8 cellular contexts compared by ENCODE assay signal in genomic region chr2:216012830-216013079, GRCh38. TPM values are rescaled to one million over a fixed set of nuclear protein-coding genes. Genes with fewer than 3 reads are reported as not detected.
A peak's percentile ranks its signal among the peaks of the same experiment; 100 is the strongest.
DNase-seq lines count a peak whose midpoint lies in the region; ATAC-seq, FAIRE-seq and TF ChIP-seq lines count a peak whose summit lies in the region.

No MANE protein-coding gene starts in this region.

- BruUV-seq in HepG2 (replicated peaks; lab: Mats Ljungman, UMichigan) = TSS peak; percentile 80

- H3K27me3 Mint-ChIP-seq in activated CD4-positive, alpha-beta T cell treated with anti-CD3 and anti-CD28 coated beads, Interleukin-2, amount 10 ng/mL, durations not matched to agents 24 days and 14 days = peaks cover 3% of the 10 kb centered on the region

- no peaks in the 10 kb centered on the region for H3K9me3 Mint-ChIP-seq in activated CD4-positive, alpha-beta T cell treated with anti-CD3 and anti-CD28 coated beads, Interleukin-2, amount 10 ng/mL, durations not matched to agents 24 days and 14 days

- H3K9ac ChIP-seq in HepG2 (ENCODE audit: insufficient read depth, low read depth, low read length) = peak overlapping the region; percentile 76

- CTCF ChIA-PET in HepG2 (lab: Yijun Ruan, JAX; ENCODE audit: low intra/inter-chr PET ratio, low total read pairs) = interaction anchor here (1.1 to 2.3 kb wide), 3 partner anchors 10 to 63 kb away, joined by 3 to 13 read pairs (median 12); no protein-coding TSS in a partner anchor

- intact Hi-C loops in activated CD4-positive, alpha-beta T cell treated with anti-CD3 and anti-CD28 coated beads, Interleukin-2, amount 10 ng/mL, durations not matched to agents 24 days and 14 days (cut with micrococcal nuclease) = loop anchor here (1.0 to 2.0 kb wide), 2 partner anchors 20 to 62 kb away; no protein-coding TSS in a partner anchor
- intact Hi-C loops in adrenal gland (cut with DNase I) = loop anchor here (5.0 to 10.0 kb wide), 2 partner anchors 58 to 60 kb away; no protein-coding TSS in a partner anchor
- intact Hi-C loops in HepG2 (cut with micrococcal nuclease; ENCODE audit: unreplicated experiment) = loop anchor here (1.0 to 5.0 kb wide), 3 partner anchors 30 to 62 kb away; no protein-coding TSS in a partner anchor

- TF ChIP-seq RAD21 in HepG2 (CRISPR knock-in tag; IDR thresholded peaks at IDR 0.05) = no peak

- DNase-seq in activated CD4-positive, alpha-beta T cell treated with anti-CD3 and anti-CD28 coated beads, Interleukin-2, amount 10 ng/mL, durations not matched to agents 24 days and 14 days = no peak
- DNase-seq in activated CD4-positive, alpha-beta T cell treated with anti-CD3 and anti-CD28 coated beads for 1 hour = no peak
- DNase-seq in adrenal gland = no peak
- no peak for DNase-seq in HepG2 (ENCODE audit: low spot score)
- no peak for DNase-seq in stimulated activated CD8-positive, alpha-beta memory T cell treated with anti-CD3 and anti-CD28 coated beads, Interleukin-4, amount 100 ng/mL, for 48 hours
- DNase-seq in SW480 (ENCODE audit: low spot score) = no peak

- in situ Hi-C loops in HepG2 (cut with HindIII; ENCODE audit: extremely low pct_ligation_motif_present, low pct_unique_long_range_greater_than_20kb) = loop anchor here (5.0 kb wide), 1 partner anchor 60 kb away; no protein-coding TSS in a partner anchor

- TF ChIP-seq EP300 in HepG2 (IDR thresholded peaks at IDR 0.05; ENCODE audit: low read depth in 2 of 2, low read length in 2 of 2) (no peak), HepG2 (CRISPR knock-in tag; IDR thresholded peaks at IDR 0.05; ENCODE audit: borderline replicate concordance) (no peak)

- H3K4me1 ChIP-seq in adrenal gland (replicated peaks in 1 of 2) (peaks cover 0 to 6% of the 10 kb centered on the region in 2 donors), HepG2 (ENCODE audit: insufficient read depth, low read length) (peaks cover 15% of the 10 kb centered on the region), thymus (ENCODE audit: control insufficient read depth, insufficient read depth, low read length) (peaks cover 35% of the 10 kb centered on the region)

- no peaks in the 10 kb centered on the region for H3K27me3 ChIP-seq in adrenal gland
- H3K27me3 ChIP-seq in HepG2 (ENCODE audit: control insufficient read depth in 1 of 2, insufficient read depth in 2 of 2, low read length in 2 of 2) = no peaks in the 10 kb centered on the region
- no peaks in the 10 kb centered on the region for H3K27me3 ChIP-seq in thymus (ENCODE audit: control insufficient read depth, insufficient read depth)

- H3K36me3 Mint-ChIP-seq in activated CD4-positive, alpha-beta T cell treated with anti-CD3 and anti-CD28 coated beads, Interleukin-2, amount 10 ng/mL, durations not matched to agents 24 days and 14 days (ENCODE audit: low read depth) = peaks cover 5% of the 10 kb centered on the region

- TF ChIP-seq POLR2A in adrenal gland (IDR thresholded peaks at IDR 0.05) (no peak), HepG2 (IDR thresholded peaks at IDR 0.05; ENCODE audit: insufficient read depth in 1 of 2, low read depth in 2 of 2, low read length in 2 of 2) (no peak)

- no peak for FAIRE-seq in HepG2 (lab: Jason Lieb, UNC)

- H2AFZ ChIP-seq in HepG2 (ENCODE audit: low read length) = no peak overlapping the region

- H3K4me3 Mint-ChIP-seq in activated CD4-positive, alpha-beta T cell treated with anti-CD3 and anti-CD28 coated beads, Interleukin-2, amount 10 ng/mL, durations not matched to agents 24 days and 14 days = peak overlapping the region; percentile 90

- peak overlapping the region; percentile 84 for H3K4me2 ChIP-seq in HepG2 (ENCODE audit: low read depth, low read length)

- H4K20me1 ChIP-seq in HepG2 (ENCODE audit: insufficient read depth, low read length) = no peaks in the 10 kb centered on the region

- ATAC-seq in HepG2 = peak; percentile 32
- ATAC-seq in HG03139 (IDR thresholded peaks at IDR 0.05; ENCODE audit: unreplicated experiment) = no peak

- H3K27ac ChIP-seq in adrenal gland (peak overlapping the region in 2 of 5 donors; percentile 58 to 71), HepG2 (ENCODE audit: extremely low read length, insufficient read depth, low read length) (peak overlapping the region; percentile 47), thymus (ENCODE audit: low read depth) (peak overlapping the region; percentile 85)

- H3K9me3 ChIP-seq in adrenal gland (replicated peaks in 1 of 3) (no peaks in the 10 kb centered on the region), HepG2 (ENCODE audit: low read length) (no peaks in the 10 kb centered on the region), thymus (ENCODE audit: control insufficient read depth) (no peaks in the 10 kb centered on the region)

- POLR2A ChIA-PET in HepG2 (lab: Yijun Ruan, JAX) = interaction anchor here (0.8 to 1.6 kb wide), 2 partner anchors 486 to 701 kb away, joined by 3 read pairs; partner anchors contain the start of genes ATIC and RPL37A

- TF ChIP-seq CTCF in adrenal gland (IDR thresholded peaks at IDR 0.05) (no peak), HepG2 (CRISPR knock-in tag; IDR thresholded peaks at IDR 0.05) (no peak)

- peak overlapping the region in 3 of 4 donors; percentile 37 to 76 (median 45) for H3K4me3 ChIP-seq in adrenal gland
- H3K4me3 ChIP-seq in HepG2 (replicated peaks in 1 of 3; ENCODE audit: insufficient read depth in 1 of 3, low read depth in 2 of 3, low read length in 3 of 3) = peak overlapping the region; percentile 95 to 98 (median 97)
- peak overlapping the region; percentile 79 for H3K4me3 ChIP-seq in thymus (ENCODE audit: low read length)

- H3K36me3 ChIP-seq in adrenal gland (replicated peaks in 1 of 2) (no peaks in the 10 kb centered on the region), HepG2 (replicated peaks in 1 of 2; ENCODE audit: control insufficient read depth in 1 of 2, insufficient read depth in 2 of 2, low read length in 2 of 2) (0 out of 5 replicates have a peak, but pooled peaks cover 1 to 14% of the 10 kb centered on the region in 2 experiments), thymus (ENCODE audit: control insufficient read depth, insufficient read depth) (no peaks in the 10 kb centered on the region)

- H3K79me2 ChIP-seq in HepG2 (ENCODE audit: insufficient read depth, low read length) = peaks cover 27% of the 10 kb centered on the region

- H3K27ac Mint-ChIP-seq in activated CD4-positive, alpha-beta T cell treated with anti-CD3 and anti-CD28 coated beads, Interleukin-2, amount 10 ng/mL, durations not matched to agents 24 days and 14 days = peak overlapping the region; percentile 70

- 6 to 8% (median 6%) methylated on average over 6 of the region's 6 CpGs for WGBS in adrenal gland, 4 donors
- under 1% methylated on average over 6 of the region's 6 CpGs for WGBS in HepG2 (ENCODE audit: low lambda C conversion rate)
- WGBS in thymus = 2% methylated on average over 6 of the region's 6 CpGs

- H3K4me1 Mint-ChIP-seq in activated CD4-positive, alpha-beta T cell treated with anti-CD3 and anti-CD28 coated beads, Interleukin-2, amount 10 ng/mL, durations not matched to agents 24 days and 14 days = peaks cover 45% of the 10 kb centered on the region

TF ChIP-seq in HepG2, 621 proteins besides CTCF, POLR2A, EP300 and RAD21 (continues in another document):
- TF ChIP-seq ZNF710 (CRISPR knock-in tag; IDR thresholded peaks at IDR 0.05; ENCODE audit: borderline replicate concordance) (0 out of 2 replicates have a peak, but pooled peaks have one; percentile 69), KLF9 (CRISPR knock-in tag; IDR thresholded peaks at IDR 0.05; ENCODE audit: low read depth) (no peak; the same call in 1 of the 2 replicates), ZNF138 (CRISPR knock-in tag; IDR thresholded peaks at IDR 0.05; ENCODE audit: low read depth) (no peak), SMARCC2 (IDR thresholded peaks at IDR 0.05) (no peak)

RNA-seq across cellular contexts. Expression of gene MREG, which starts 0.6 kb away (rescaled TPM):
- total RNA-seq in activated CD4-positive, alpha-beta T cell treated with anti-CD3 and anti-CD28 coated beads, Interleukin-2, amount 10 ng/mL, durations not matched to agents 24 days and 14 days = 10.6 and 10.9 TPM in 2 replicates
- total RNA-seq in adrenal gland = 10 to 100 TPM in 3 of 8 donors, 1 to 10 TPM in 5; 4.2 to 14.4 (median 6.3) TPM
- polyA plus RNA-seq in adrenal gland = 1 to 10 TPM; 3.1 to 6.4 (median 4.3) TPM
- total RNA-seq in HepG2 (2016; rRNA removed; fragmentation: Illumina TruSeq; extraction: Trizol) = 23.3 and 26.4 TPM in 2 replicates
- total RNA-seq in HepG2 (2016; cell fraction: cytosol; rRNA removed; fragmentation: Illumina TruSeq; extraction: Trizol; ENCODE audit: low read depth) = 6.9 and 11.0 TPM in 2 replicates
- 22.5 and 23.8 TPM in 2 replicates for total RNA-seq in HepG2 (2016; cell fraction: insoluble cytoplasmic fraction; rRNA removed; fragmentation: Illumina TruSeq; extraction: Trizol)
- 27.6 and 31.1 TPM in 2 replicates for total RNA-seq in HepG2 (2016; cell fraction: membrane; rRNA removed; fragmentation: Illumina TruSeq; extraction: Trizol)
- total RNA-seq in HepG2 (2016; cell fraction: nucleus; rRNA removed; fragmentation: Illumina TruSeq; extraction: Trizol) = 22.1 and 26.5 TPM in 2 replicates
- polyA plus RNA-seq in HepG2 (2011; rRNA removed) = 7.3 and 7.5 TPM in 2 replicates
- polyA plus RNA-seq in HepG2 (2011; cell fraction: cytosol; rRNA removed) = 2.8 and 3.0 TPM in 2 replicates
- polyA plus RNA-seq in HepG2 (2011; cell fraction: nucleus; rRNA removed) = 10.6 and 11.6 TPM in 2 replicates
- polyA plus RNA-seq in HepG2 (2012) = 7.0 and 9.3 TPM in 2 replicates
- polyA plus RNA-seq in HepG2 (2016; cell fraction: cytosol; fragmentation: Illumina TruSeq; extraction: Trizol; ENCODE audit: low read depth) = 10.0 and 14.5 TPM in 2 replicates
- polyA plus RNA-seq in HepG2 (2016; cell fraction: insoluble cytoplasmic fraction; fragmentation: Illumina TruSeq; extraction: Trizol; ENCODE audit: low read depth) = 24.4 and 25.1 TPM in 2 replicates
- polyA plus RNA-seq in HepG2 (2016; cell fraction: membrane; fragmentation: Illumina TruSeq; extraction: Trizol; ENCODE audit: low read depth) = 20.9 and 23.0 TPM in 2 replicates
- polyA plus RNA-seq in HepG2 (2016; cell fraction: nucleus; fragmentation: Illumina TruSeq; extraction: Trizol; ENCODE audit: insufficient read depth, low read depth) = 32.8 and 32.9 TPM in 2 replicates
- 3.6 and 3.9 TPM in 2 replicates for polyA minus RNA-seq in HepG2 (2011; rRNA and poly(A)+ RNA removed; ENCODE audit: low replicate concordance)
- polyA minus RNA-seq in HepG2 (2011; cell fraction: cytosol; rRNA and poly(A)+ RNA removed) = 4.0 and 4.3 TPM in 2 replicates
- 19.2 and 20.6 TPM in 2 replicates for polyA minus RNA-seq in HepG2 (2011; cell fraction: nucleus; rRNA and poly(A)+ RNA removed)
- 16.3 TPM for polyA plus RNA-seq in thymus

Comparison
In these comparisons a context has a peak if more than half of its experiments do, and no peak if none do; other contexts are left out.
1. H3K4me3 ChIP-seq: peak in every context shown above with its lines; median percentile 97 in HepG2; 79 in thymus; 45 in adrenal gland.